ENCODE assay signal across 1 cellular context in the genomic region with DNA sequence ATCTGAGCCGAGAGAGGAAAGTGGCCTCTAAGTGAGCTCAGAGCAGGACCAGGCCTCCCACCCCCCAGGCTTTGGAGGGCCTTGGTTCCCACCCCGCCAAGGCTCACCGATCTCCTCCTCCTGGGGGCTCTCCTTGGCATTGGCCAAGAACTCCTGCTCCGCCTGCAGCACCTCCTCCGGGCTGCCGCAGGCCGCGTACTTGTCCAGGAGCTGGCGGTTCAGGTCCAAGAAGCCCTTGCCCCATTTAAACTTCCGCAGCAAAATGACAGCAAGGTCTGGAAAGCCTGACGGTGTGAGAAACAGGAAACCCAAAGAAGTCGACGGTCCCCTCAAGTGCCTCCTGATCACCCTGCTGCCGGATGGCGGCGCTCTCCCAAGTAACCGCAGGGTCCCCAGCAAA.
TF ChIP-seq lines count a peak whose summit lies in the region.

No MANE protein-coding gene starts in this region.

TF ChIP-seq in GM12878, 131 proteins besides CTCF, POLR2A, EP300 and RAD21:
- TF ChIP-seq ATF7 (IDR thresholded peaks at IDR 0.05; ENCODE audit: low read depth), result no peak
- no peak for TF ChIP-seq E2F8 (IDR thresholded peaks at IDR 0.05; ENCODE audit: low read depth, partially characterized antibody)
- no peak for TF ChIP-seq RAD51 (IDR thresholded peaks at IDR 0.05)
- TF ChIP-seq POLR2AphosphoS2 (IDR thresholded peaks at IDR 0.05; ENCODE audit: low read depth, low read length), result no peak
- no peak for TF ChIP-seq SREBF1 (IDR thresholded peaks at IDR 0.05; ENCODE audit: low read length)
- no peak for TF ChIP-seq NRF1 (conservative IDR thresholded peaks at IDR 0.05; ENCODE audit: low read depth, low read length)
